Comparison of ENCODE assay signal across 8 cellular contexts in the genomic region with DNA sequence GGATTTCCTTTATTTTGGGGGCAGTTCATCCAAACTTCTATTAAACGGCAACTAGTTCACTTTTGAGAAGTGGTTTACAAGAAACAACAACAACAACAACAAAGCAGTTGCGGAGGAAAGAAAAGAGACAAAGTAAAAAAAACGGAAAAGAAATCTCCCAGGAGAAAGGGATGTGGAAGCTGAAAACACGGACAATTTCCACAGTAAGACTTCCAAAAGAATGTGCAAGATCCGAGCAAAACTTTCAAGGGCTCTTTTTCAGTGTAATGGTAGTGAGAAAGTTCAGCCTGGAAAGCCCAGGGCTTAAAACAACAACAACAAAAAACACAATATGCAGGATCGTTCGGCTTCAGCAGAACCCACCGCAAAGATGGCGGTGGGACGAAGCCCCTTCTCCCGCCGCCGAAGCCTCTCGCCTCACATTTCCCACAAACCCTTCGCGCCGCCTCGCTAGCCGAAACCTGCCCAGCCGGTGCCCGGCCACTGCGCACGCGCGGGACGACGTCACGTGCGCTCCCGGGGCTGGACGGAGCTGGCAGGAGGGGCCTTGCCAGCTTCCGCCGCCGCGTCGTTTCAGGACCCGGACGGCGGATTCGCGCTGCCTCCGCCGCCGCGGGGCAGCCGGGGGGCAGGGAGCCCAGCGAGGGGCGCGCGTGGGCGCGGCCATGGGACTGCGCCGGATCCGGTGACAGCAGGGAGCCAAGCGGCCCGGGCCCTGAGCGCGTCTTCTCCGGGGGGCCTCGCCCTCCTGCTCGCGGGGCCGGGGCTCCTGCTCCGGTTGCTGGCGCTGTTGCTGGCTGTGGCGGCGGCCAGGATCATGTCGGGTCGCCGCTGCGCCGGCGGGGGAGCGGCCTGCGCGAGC. TPM values are rescaled to one million over a fixed set of nuclear protein-coding genes. Genes with fewer than 3 reads are reported as not detected.
DNase-seq lines count a peak whose midpoint lies in the region; ATAC-seq and TF ChIP-seq lines count a peak whose summit lies in the region.

Gene TNKS2, plus strand, starts transcription at position 553 of the 862 bp plus-strand sequence. Its CDS starts 265 bp downstream, at position 818.

- H3K4me1 ChIP-seq in BLaER1 (peaks cover 36% of the 10 kb centered on the region), colonic mucosa (peaks cover 9% of the 10 kb centered on the region)

- H3K4me1 Mint-ChIP-seq in activated CD4-positive, alpha-beta T cell treated with anti-CD3 and anti-CD28 coated beads, Interleukin-2, amount 10 ng/mL, durations not matched to agents 24 days and 14 days, result peaks cover 52% of the 10 kb centered on the region

- H3K4me2 ChIP-seq in BLaER1, result peak within 1 kb of the TSS; percentile 93

- intact Hi-C loops in activated CD4-positive, alpha-beta T cell treated with anti-CD3 and anti-CD28 coated beads, Interleukin-2, amount 10 ng/mL, durations not matched to agents 24 days and 14 days (cut with micrococcal nuclease), result loop anchor here (1.0 to 5.0 kb wide), 6 partner anchors 39 to 596 kb away; partner anchors contain the start of genes CPEB3, FGFBP3, HECTD2 and MARCHF5
- intact Hi-C loops in colonic mucosa (cut with DNase I), result no loop called here

- H3K36me3 ChIP-seq in BLaER1, result peaks cover 19% of the 10 kb centered on the region
- H3K36me3 ChIP-seq in colonic mucosa, result no peaks in the 10 kb centered on the region

- H3K9ac ChIP-seq in BLaER1 (peak within 1 kb of the TSS; percentile 95), colonic mucosa (ENCODE audit: low read depth in 2 of 2, low read length in 2 of 2) (peak within 1 kb of the TSS; percentile 97 to 99)

- peak within 1 kb of the TSS; percentile 96 for H3K4me3 Mint-ChIP-seq in activated CD4-positive, alpha-beta T cell treated with anti-CD3 and anti-CD28 coated beads, Interleukin-2, amount 10 ng/mL, durations not matched to agents 24 days and 14 days

- ATAC-seq in HG03457 (IDR thresholded peaks at IDR 0.05; ENCODE audit: unreplicated experiment), result peak; percentile 71

- peak within 1 kb of the TSS; percentile 97 for H3K4me3 ChIP-seq in BLaER1
- H3K4me3 ChIP-seq in colonic mucosa, result peak within 1 kb of the TSS; percentile 91

- peak; percentile 64 for DNase-seq in GM19240 (ENCODE audit: insufficient read length, low spot score)
- peak; percentile 72 for DNase-seq in NCI-H526 treated with DMSO at 0.1 percent for 48 hours (lab: John Stamatoyannopoulos, UW)
- DNase-seq in activated CD4-positive, alpha-beta T cell treated with anti-CD3 and anti-CD28 coated beads, Interleukin-2, amount 10 ng/mL, durations not matched to agents 24 days and 14 days, result peak; percentile 99
- peak; percentile 95 for DNase-seq in colonic mucosa
- peak; percentile 72 to 89 (median 84) for DNase-seq in stimulated activated CD4-positive, alpha-beta T cell treated with anti-CD3 and anti-CD28 coated beads, Interleukin-1b, Interleukin-23, amount 100 ng/mL, for 24 hours (ENCODE audit: low read depth in 4 of 4, low spot score in 1 of 4)

- H3K27me3 ChIP-seq in BLaER1 (no peaks in the 10 kb centered on the region), colonic mucosa (no peaks in the 10 kb centered on the region), layer of hippocampus (ENCODE audit: control insufficient read depth, insufficient read depth, low read length) (no peaks in the 10 kb centered on the region)

- H3K27ac ChIP-seq in BLaER1 (peak within 1 kb of the TSS; percentile 94), colonic mucosa (peak within 1 kb of the TSS; percentile 98), layer of hippocampus (ENCODE audit: low read depth, low read length) (peak within 1 kb of the TSS; percentile 92)

- peaks cover 40% of the 10 kb centered on the region for H4K20me1 ChIP-seq in BLaER1

- no peak for TF ChIP-seq CTCF in colonic mucosa (IDR thresholded peaks at IDR 0.05)

- H3K27ac Mint-ChIP-seq in activated CD4-positive, alpha-beta T cell treated with anti-CD3 and anti-CD28 coated beads, Interleukin-2, amount 10 ng/mL, durations not matched to agents 24 days and 14 days, result peak within 1 kb of the TSS; percentile 98

- H3K9me3 ChIP-seq in BLaER1, result no peaks in the 10 kb centered on the region
- no peaks in the 10 kb centered on the region for H3K9me3 ChIP-seq in colonic mucosa

- peaks cover 3% of the 10 kb centered on the region for H3K9me3 Mint-ChIP-seq in activated CD4-positive, alpha-beta T cell treated with anti-CD3 and anti-CD28 coated beads, Interleukin-2, amount 10 ng/mL, durations not matched to agents 24 days and 14 days

- peaks cover 37% of the 10 kb centered on the region for H3K36me3 Mint-ChIP-seq in activated CD4-positive, alpha-beta T cell treated with anti-CD3 and anti-CD28 coated beads, Interleukin-2, amount 10 ng/mL, durations not matched to agents 24 days and 14 days (ENCODE audit: low read depth)

- H3K27me3 Mint-ChIP-seq in activated CD4-positive, alpha-beta T cell treated with anti-CD3 and anti-CD28 coated beads, Interleukin-2, amount 10 ng/mL, durations not matched to agents 24 days and 14 days, result no peaks in the 10 kb centered on the region

RNA-seq across cellular contexts. Expression of gene TNKS2, which starts in this region (rescaled TPM):
- 27.5 and 28.8 TPM in 2 replicates for total RNA-seq in activated CD4-positive, alpha-beta T cell treated with anti-CD3 and anti-CD28 coated beads, Interleukin-2, amount 10 ng/mL, durations not matched to agents 24 days and 14 days
- 10 to 100 TPM; 19.3 to 34.1 TPM for total RNA-seq in colonic mucosa

Comparison
In these comparisons a context has a peak if more than half of its experiments do, and no peak if none do; other contexts are left out.
1. Peak in every context shown above with its lines: DNase-seq, ATAC-seq, H3K4me3 ChIP-seq and H3K27ac ChIP-seq.